10 cellular contexts compared by ENCODE assay signal in genomic region chr3:172082269-172082668, GRCh38. TPM values are rescaled to one million over a fixed set of nuclear protein-coding genes. Genes with fewer than 3 reads are reported as not detected.
DNase-seq lines count a peak whose midpoint lies in the region; ATAC-seq and TF ChIP-seq lines count a peak whose summit lies in the region.
"Had no signal": no experiment of that assay in that cellular context is flagged by ENCODE, and none has a peak within 500 bp of the region (broad histone marks: within the 10 kb centered on the region; RNA-seq: fewer than 3 reads in every experiment).

No MANE protein-coding gene starts in this region.

- ATAC-seq in GM21717 (IDR thresholded peaks at IDR 0.05; ENCODE audit: unreplicated experiment): no peak
- no peak for ATAC-seq in GM21360 (IDR thresholded peaks at IDR 0.05; ENCODE audit: unreplicated experiment)

- TF ChIP-seq POLR2A in vagina (IDR thresholded peaks at IDR 0.05): no peak

- H3K9me3 ChIP-seq in muscle layer of duodenum (ENCODE audit: control insufficient read depth in 1 of 2, low read length in 2 of 2) (no peaks in the 10 kb centered on the region), vagina (no peaks in the 10 kb centered on the region)

- DNase-seq in NCI-H82 (lab: John Stamatoyannopoulos, UW): peak; percentile 16
- no peak for DNase-seq in NCI-H82 treated with DMSO at 0.1 percent for 48 hours (lab: John Stamatoyannopoulos, UW; ENCODE audit: unreplicated experiment)
- peak; percentile 99 for DNase-seq in fibroblast of peridontal ligament (ENCODE audit: extremely low read depth)
- DNase-seq in vagina (ENCODE audit: extremely low spot score in 2 of 2): peak in 1 of 2 donors; percentile 89
- DNase-seq in stimulated activated CD4-positive, alpha-beta T cell treated with anti-CD3 and anti-CD28 coated beads, Interleukin-4, amount 100 ng/mL, for 24 hours: no peak
- DNase-seq: activated CD4-positive, alpha-beta memory T cell treated with anti-CD3 and anti-CD28 coated beads for 36 hours had no signal

- H3K36me3 ChIP-seq in muscle layer of duodenum (ENCODE audit: control insufficient read depth in 1 of 2, insufficient read depth in 2 of 2, low read length in 2 of 2): peaks cover 0 to 3% of the 10 kb centered on the region in 2 donors
- no peaks in the 10 kb centered on the region for H3K36me3 ChIP-seq in vagina

- peaks cover 9 to 13% of the 10 kb centered on the region in 2 donors for H3K4me1 ChIP-seq in muscle layer of duodenum (ENCODE audit: control insufficient read depth in 1 of 2, insufficient read depth in 2 of 2, low read length in 2 of 2)
- H3K4me1 ChIP-seq in vagina: peaks cover 45% of the 10 kb centered on the region

- intact Hi-C loops in vagina (cut with DNase I): no loop called here

- H3K4me3 ChIP-seq in muscle layer of duodenum (ENCODE audit: low read depth in 1 of 2, low read length in 2 of 2) (no peak overlapping the region), vagina (no peak overlapping the region)

- H3K27ac ChIP-seq in muscle layer of duodenum (ENCODE audit: low read length) (peak overlapping the region; percentile 93), vagina (peak overlapping the region; percentile 75)
- H3K27ac ChIP-seq: 22Rv1 had no signal

- no peak for TF ChIP-seq CTCF in vagina (IDR thresholded peaks at IDR 0.05)

- H3K27me3 ChIP-seq in muscle layer of duodenum (ENCODE audit: low read depth, low read length) (no peaks in the 10 kb centered on the region), vagina (no peaks in the 10 kb centered on the region)

RNA-seq across cellular contexts. Expression of gene FNDC3B, which starts 42.9 kb away (rescaled TPM):
- 68.5 TPM for total RNA-seq in vagina

Comparison
In these comparisons a context has a peak if more than half of its experiments do, and no peak if none do; other contexts are left out.
1. DNase-seq: peak in NCI-H82 (single experiment) and fibroblast of peridontal ligament (single experiment); none in NCI-H82 treated with DMSO at 0.1 percent for 48 hours (single experiment) and stimulated activated CD4-positive, alpha-beta T cell treated with anti-CD3 and anti-CD28 coated beads, Interleukin-4, amount 100 ng/mL, for 24 hours (single experiment).